ENCODE assay signal across 11 cellular contexts in the genomic region with DNA sequence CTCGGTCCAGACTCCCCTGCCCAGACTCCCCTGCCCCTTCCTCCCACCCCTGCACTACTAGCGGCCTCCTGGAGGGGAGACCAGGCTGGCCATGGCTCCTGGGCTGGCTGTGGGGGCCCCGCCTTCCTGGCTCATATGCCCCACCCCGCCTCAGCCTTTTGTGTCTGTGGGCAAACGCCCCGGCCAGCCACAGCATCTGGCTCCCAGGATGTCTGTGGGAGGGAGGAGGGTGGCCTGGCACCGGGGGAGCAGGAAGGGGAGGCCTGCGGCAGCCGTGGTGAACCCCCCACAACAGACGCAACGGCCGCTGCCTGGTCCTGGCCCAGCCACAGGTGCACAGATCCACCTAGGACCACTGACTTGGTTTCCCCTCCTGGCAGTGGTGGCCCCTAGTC. TPM values are rescaled to one million over a fixed set of nuclear protein-coding genes. Genes with fewer than 3 reads are reported as not detected.
DNase-seq lines count a peak whose midpoint lies in the region; ATAC-seq lines count a peak whose summit lies in the region.
"Had no signal": no experiment of that assay in that cellular context is flagged by ENCODE, and none has a peak within 500 bp of the region (broad histone marks: within the 10 kb centered on the region; RNA-seq: fewer than 3 reads in every experiment).

No MANE protein-coding gene starts in this region.

- ATAC-seq in left ventricle myocardium superior (peak; percentile 4), GM19035 (IDR thresholded peaks at IDR 0.05; ENCODE audit: unreplicated experiment) (no peak)

- peaks cover 6% of the 10 kb centered on the region; the same call in 1 of the 2 replicates for H3K36me3 ChIP-seq in SK-N-MC (ENCODE audit: insufficient read depth, low read length)
- H3K36me3 ChIP-seq: ovary had no signal

- intact Hi-C loops in left ventricle myocardium superior (cut with micrococcal nuclease): no loop called here

- H3K27ac ChIP-seq in SK-N-MC: 0 out of 2 replicates have a peak overlapping the region, but pooled peaks have one; percentile 19
- peak overlapping the region; percentile 86 for H3K27ac ChIP-seq in temporal lobe (ENCODE audit: low read depth, low read length)
- H3K27ac ChIP-seq: ovary had no signal

- H3K4me3 ChIP-seq in SK-N-MC: no peak overlapping the region
- H3K4me3 ChIP-seq: ovary had no signal

- DNase-seq in NCI-H748 (lab: John Stamatoyannopoulos, UW; ENCODE audit: unreplicated experiment): peak; percentile 40
- DNase-seq in NCI-H748 treated with DMSO at 0.1 percent for 48 hours (lab: John Stamatoyannopoulos, UW): no peak
- no peak for DNase-seq in SK-N-MC (ENCODE audit: low read depth, low spot score)
- DNase-seq in left ventricle myocardium superior: no peak
- DNase-seq in activated CD8-positive, alpha-beta memory T cell treated with anti-CD3 and anti-CD28 coated beads, Interleukin-2, amount 50 U/mL, for 48 hours: no peak
- no peak for DNase-seq in NCI-H2171 (lab: John Stamatoyannopoulos, UW)
- DNase-seq: glutamatergic neuron, NCI-H187 had no signal

- H3K9me3 ChIP-seq in SK-N-MC (ENCODE audit: low read depth, low read length): no peaks in the 10 kb centered on the region
- H3K9me3 ChIP-seq: ovary had no signal

- no peak overlapping the region for H3K9ac ChIP-seq in SK-N-MC (ENCODE audit: insufficient read length)

RNA-seq across cellular contexts. Expression of a gene that starts 32.9 kb away (rescaled TPM):
- 8.6 TPM for total RNA-seq in left ventricle myocardium superior
- total RNA-seq in temporal lobe: 16.7 TPM
